1 cellular context compared by ENCODE assay signal in the genomic region with DNA sequence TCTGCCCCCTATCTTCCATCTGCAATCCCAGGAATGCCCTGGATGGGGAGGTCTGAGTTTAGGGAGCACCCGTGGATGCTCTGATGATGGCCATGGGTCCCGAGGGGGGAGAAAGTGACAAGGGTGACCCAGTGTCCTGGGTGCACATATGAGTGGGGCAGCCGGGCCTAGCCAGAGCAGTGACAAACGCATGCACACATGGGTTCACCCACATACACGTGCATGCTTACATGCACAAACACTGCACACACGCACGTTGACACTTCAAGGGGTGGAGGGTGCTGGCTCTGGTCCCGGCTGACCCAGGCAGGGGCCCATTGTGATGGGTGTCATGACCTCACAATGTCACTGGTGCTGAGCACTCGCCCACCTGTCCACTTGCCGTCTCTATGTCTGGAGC. TPM values are rescaled to one million over a fixed set of nuclear protein-coding genes. Genes with fewer than 3 reads are reported as not detected.
"Had no signal": no experiment of that assay in that cellular context is flagged by ENCODE, and none has a peak within 500 bp of the region (broad histone marks: within the 10 kb centered on the region; RNA-seq: fewer than 3 reads in every experiment).

A gene (plus strand): TSS at position 384 of the 400 bp plus-strand sequence. CDS start 3,066 bp downstream, outside the sequence.

RNA-seq across cellular contexts. Expression of the gene that starts here (rescaled TPM):
- total RNA-seq: GM12878 had no signal
